In the genomic region with DNA sequence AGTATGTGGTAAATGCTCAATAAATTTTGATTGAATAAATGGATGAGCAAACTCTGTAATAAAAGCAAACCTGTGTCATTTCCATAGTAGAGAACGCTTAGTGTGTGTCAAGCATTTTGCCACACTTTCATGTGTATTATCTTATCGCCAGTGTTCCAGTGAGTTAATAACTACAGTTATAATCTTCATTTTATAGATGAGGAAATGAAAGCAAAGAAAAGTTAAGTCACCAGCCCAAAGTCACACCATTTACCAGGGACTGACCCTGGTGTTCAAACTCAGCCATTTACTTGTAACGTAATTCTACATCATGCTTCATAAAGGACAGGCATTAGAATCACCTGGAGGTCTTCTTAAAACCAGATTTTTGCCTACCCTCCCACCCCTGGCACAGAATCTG, we compare ENCODE assay signal across 37 cellular contexts.
"Had no signal": no experiment of that assay in that cellular context is flagged by ENCODE, and none has a peak within 500 bp of the region (broad histone marks: within the 10 kb centered on the region; RNA-seq: fewer than 3 reads in every experiment).

No MANE protein-coding gene starts in this region.

- ATAC-seq: activated CD4-positive, alpha-beta T cell treated with anti-CD3 and anti-CD28 coated beads for 36 hours; activated CD4-positive, CD25-positive, alpha-beta regulatory T cell treated with anti-CD3 and anti-CD28 coated beads, Interleukin-2, amount 50 U/mL, for 24 hours; activated CD8-positive, alpha-beta memory T cell treated with anti-CD3 and anti-CD28 coated beads, Interleukin-2, amount 10 ng/mL, durations not matched to agents 7 days and 5 days; activated T-cell treated with anti-CD3 and anti-CD28 coated beads, Interleukin-2, amount 50 U/mL, for 72 hours; activated T-helper 17 cell treated with anti-CD3 and anti-CD28 coated beads, Interleukin-2, amount 50 U/mL, for 72 hours; WTC11 had no signal

- H3K27me3 Mint-ChIP-seq: activated CD4-positive, alpha-beta T cell treated with anti-CD3 and anti-CD28 coated beads for 36 hours; activated CD4-positive, alpha-beta T cell treated with anti-CD3 and anti-CD28 coated beads, Interleukin-2, amount 10 ng/mL, durations not matched to agents 7 days and 5 days; activated CD8-positive, alpha-beta memory T cell treated with anti-CD3 and anti-CD28 coated beads, Interleukin-2, amount 10 ng/mL, durations not matched to agents 7 days and 5 days; activated naive CD8-positive, alpha-beta T cell treated with anti-CD3 and anti-CD28 coated beads for 36 hours; activated T-helper 17 cell treated with anti-CD3 and anti-CD28 coated beads, Interleukin-2, amount 50 U/mL, for 72 hours; IgD-negative memory B cell had no signal

- DNase-seq: activated CD4-positive, alpha-beta T cell treated with anti-CD3 and anti-CD28 coated beads for 36 hours; activated CD4-positive, alpha-beta T cell treated with anti-CD3 and anti-CD28 coated beads, Interleukin-2, amount 10 ng/mL, durations not matched to agents 7 days and 5 days; activated CD4-positive, alpha-beta T cell treated with anti-CD3 and anti-CD28 coated beads, Interleukin-2, amount 50 U/mL, for 48 hours; activated CD8-positive, alpha-beta memory T cell treated with anti-CD3 and anti-CD28 coated beads for 24 hours; activated CD8-positive, alpha-beta memory T cell treated with anti-CD3 and anti-CD28 coated beads, Interleukin-2, amount 10 ng/mL, durations not matched to agents 7 days and 5 days; activated CD8-positive, alpha-beta memory T cell treated with anti-CD3 and anti-CD28 coated beads, Interleukin-2, amount 50 U/mL, for 48 hours; activated effector memory CD4-positive, alpha-beta T cell treated with anti-CD3 and anti-CD28 coated beads, Interleukin-2, amount 50 U/mL, for 16 hours; activated naive CD4-positive, alpha-beta T cell; activated naive CD4-positive, alpha-beta T cell treated with anti-CD3 and anti-CD28 coated beads, Interleukin-2, amount 50 U/mL, for 16 hours; activated naive CD8-positive, alpha-beta T cell treated with anti-CD3 and anti-CD28 coated beads for 36 hours; activated T-cell treated with anti-CD3 and anti-CD28 coated beads, Interleukin-2, amount 50 U/mL, for 1 hour; activated T-cell treated with anti-CD3 and anti-CD28 coated beads, Interleukin-2, amount 50 U/mL, for 72 hours; amniotic stem cell; aorta; brain microvascular endothelial cell; central memory CD4-positive, alpha-beta T cell; Karpas-422; KBM-7; NCI-H146; NCI-H187; NCI-H2029 treated with DMSO at 0.1 percent for 48 hours; NCI-H2107; NCI-H2171; NCI-H510A; NCI-H526; NCI-H748 treated with DMSO at 0.1 percent for 48 hours; NK-92 treated with Interleukin-12 subunit alpha and Interleukin-12 subunit beta, amount 100 ng/mL, for 24 hours; OCI-M1; SHP77; SJCRH30 had no signal

- H3K9me3 ChIP-seq: SJCRH30 had no signal

- H3K27ac ChIP-seq: brain microvascular endothelial cell, SJCRH30, SK-N-MC had no signal

- H3K27me3 ChIP-seq: brain microvascular endothelial cell, SJCRH30 had no signal

- H3K9me3 Mint-ChIP-seq: activated T-helper 17 cell treated with anti-CD3 and anti-CD28 coated beads, Interleukin-2, amount 50 U/mL, for 72 hours; T-helper 1 cell treated with Interleukin-12 subunit alpha and Interleukin-12 subunit beta and Interleukin-4 antibody, amounts not matched to agents 30 μg/mL and 1 μg/mL, for 36 hours; T-helper 2 cell treated with Interferon-gamma antibody and Interleukin-4, amounts not matched to agents 5 μg/mL and 100 μg/mL, for 36 hours had no signal

- H3K4me3 ChIP-seq: SJCRH30, SK-N-MC had no signal

- H3K36me3 ChIP-seq: brain microvascular endothelial cell, SJCRH30 had no signal

- H3K4me3 Mint-ChIP-seq: activated CD4-positive, alpha-beta T cell treated with anti-CD3 and anti-CD28 coated beads for 36 hours; activated CD4-positive, alpha-beta T cell treated with anti-CD3 and anti-CD28 coated beads, Interleukin-2, amount 10 ng/mL, durations not matched to agents 7 days and 5 days; activated CD8-positive, alpha-beta memory T cell treated with anti-CD3 and anti-CD28 coated beads, Interleukin-2, amount 10 ng/mL, durations not matched to agents 7 days and 5 days; activated naive CD8-positive, alpha-beta T cell treated with anti-CD3 and anti-CD28 coated beads for 36 hours; activated T-cell treated with anti-CD3 and anti-CD28 coated beads, Interleukin-2, amount 50 U/mL, for 72 hours; activated T-helper 17 cell treated with anti-CD3 and anti-CD28 coated beads, Interleukin-2, amount 50 U/mL, for 72 hours; IgD-negative memory B cell; T-helper 1 cell treated with Interleukin-12 subunit alpha and Interleukin-12 subunit beta and Interleukin-4 antibody, amounts not matched to agents 30 μg/mL and 1 μg/mL, for 36 hours; T-helper 2 cell treated with Interferon-gamma antibody and Interleukin-4, amounts not matched to agents 5 μg/mL and 100 μg/mL, for 36 hours; WTC11 had no signal

- H3K27ac Mint-ChIP-seq: activated CD4-positive, alpha-beta T cell treated with anti-CD3 and anti-CD28 coated beads for 36 hours; activated CD4-positive, alpha-beta T cell treated with anti-CD3 and anti-CD28 coated beads, Interleukin-2, amount 10 ng/mL, durations not matched to agents 7 days and 5 days; activated CD8-positive, alpha-beta memory T cell treated with anti-CD3 and anti-CD28 coated beads, Interleukin-2, amount 10 ng/mL, durations not matched to agents 7 days and 5 days; activated naive CD8-positive, alpha-beta T cell treated with anti-CD3 and anti-CD28 coated beads for 36 hours; activated T-cell treated with anti-CD3 and anti-CD28 coated beads, Interleukin-2, amount 50 U/mL, for 72 hours; activated T-helper 17 cell treated with anti-CD3 and anti-CD28 coated beads, Interleukin-2, amount 50 U/mL, for 72 hours; IgD-negative memory B cell; T-helper 1 cell treated with Interleukin-12 subunit alpha and Interleukin-12 subunit beta and Interleukin-4 antibody, amounts not matched to agents 30 μg/mL and 1 μg/mL, for 36 hours; T-helper 2 cell treated with Interferon-gamma antibody and Interleukin-4, amounts not matched to agents 5 μg/mL and 100 μg/mL, for 36 hours; WTC11 had no signal
